Comparison of ENCODE assay signal across 20 cellular contexts in the genomic region with DNA sequence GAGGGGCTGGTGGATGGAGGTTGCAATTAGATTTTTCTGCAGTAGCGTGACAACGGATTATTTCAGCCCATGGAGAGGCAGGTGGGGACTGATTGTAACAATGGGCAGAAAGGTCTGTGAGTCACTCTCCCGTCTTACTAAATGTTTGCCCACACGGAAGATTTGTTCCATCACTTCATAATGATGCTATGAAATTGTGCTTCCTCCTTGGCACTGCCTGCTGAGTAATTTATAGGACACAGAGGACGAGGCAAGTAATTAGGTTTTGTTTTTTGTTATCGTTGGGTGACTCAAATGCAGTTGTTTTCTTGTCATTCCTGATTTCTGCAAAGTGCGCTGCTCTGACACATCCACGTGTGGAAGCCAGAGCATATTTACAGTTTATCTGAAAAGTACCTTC.
"Had no signal": no experiment of that assay in that cellular context is flagged by ENCODE, and none has a peak within 500 bp of the region (broad histone marks: within the 10 kb centered on the region; RNA-seq: fewer than 3 reads in every experiment).

No MANE protein-coding gene starts in this region.

- H3K36me3 ChIP-seq: neutrophil, upper lobe of right lung had no signal

- H3K36me3 Mint-ChIP-seq: brain, naive B cell had no signal

- H3K27ac ChIP-seq: neutrophil, skin epidermis, testis, upper lobe of right lung had no signal

- DNase-seq: activated CD4-positive, alpha-beta T cell treated with anti-CD3 and anti-CD28 coated beads, Interleukin-2, amount 50 U/mL, for 4 hours; activated effector memory CD4-positive, alpha-beta T cell treated with anti-CD3 and anti-CD28 coated beads, Interleukin-2, amount 50 U/mL, for 16 hours; activated T-cell treated with anti-CD3 and anti-CD28 coated beads, Interleukin-2, amount 50 U/mL, for 1 hour; amniotic stem cell; cerebellar nuclear complex; dermis blood vessel endothelial cell; endodermal cell; erythroblast; glutamatergic neuron; left colon; naive B cell; stimulated activated CD4-positive, alpha-beta T cell treated with anti-CD3 and anti-CD28 coated beads, Interleukin-4, amount 100 ng/mL, for 4 hours; stimulated activated naive CD8-positive, alpha-beta T cell treated with anti-CD3 and anti-CD28 coated beads, Interleukin-15, amount 100 ng/mL, for 72 hours; testis; upper lobe of right lung had no signal

- FAIRE-seq: TTC549 had no signal

- H3K4me3 ChIP-seq: skin epidermis, testis, upper lobe of right lung had no signal

- H3K4me1 Mint-ChIP-seq: endodermal cell; naive B cell; stimulated activated naive CD8-positive, alpha-beta T cell treated with anti-CD3 and anti-CD28 coated beads, Interleukin-15, amount 100 ng/mL, for 72 hours had no signal

- H3K27ac Mint-ChIP-seq: activated naive CD4-positive, alpha-beta T cell treated with anti-CD3 and anti-CD28 coated beads, Interleukin-2, amount 50 U/mL, for 72 hours; brain; endodermal cell; naive B cell; stimulated activated naive CD8-positive, alpha-beta T cell treated with anti-CD3 and anti-CD28 coated beads, Interleukin-15, amount 100 ng/mL, for 72 hours had no signal

- H3K4me1 ChIP-seq: testis, upper lobe of right lung had no signal

- H3K4me3 Mint-ChIP-seq: brain; endodermal cell; naive B cell; stimulated activated naive CD8-positive, alpha-beta T cell treated with anti-CD3 and anti-CD28 coated beads, Interleukin-15, amount 100 ng/mL, for 72 hours had no signal

- H3K27me3 Mint-ChIP-seq: brain; naive B cell; stimulated activated naive CD8-positive, alpha-beta T cell treated with anti-CD3 and anti-CD28 coated beads, Interleukin-15, amount 100 ng/mL, for 72 hours had no signal

- H3K9me3 ChIP-seq: neutrophil, testis, upper lobe of right lung had no signal
